Comparison of ENCODE assay signal across 24 cellular contexts in the genomic region with DNA sequence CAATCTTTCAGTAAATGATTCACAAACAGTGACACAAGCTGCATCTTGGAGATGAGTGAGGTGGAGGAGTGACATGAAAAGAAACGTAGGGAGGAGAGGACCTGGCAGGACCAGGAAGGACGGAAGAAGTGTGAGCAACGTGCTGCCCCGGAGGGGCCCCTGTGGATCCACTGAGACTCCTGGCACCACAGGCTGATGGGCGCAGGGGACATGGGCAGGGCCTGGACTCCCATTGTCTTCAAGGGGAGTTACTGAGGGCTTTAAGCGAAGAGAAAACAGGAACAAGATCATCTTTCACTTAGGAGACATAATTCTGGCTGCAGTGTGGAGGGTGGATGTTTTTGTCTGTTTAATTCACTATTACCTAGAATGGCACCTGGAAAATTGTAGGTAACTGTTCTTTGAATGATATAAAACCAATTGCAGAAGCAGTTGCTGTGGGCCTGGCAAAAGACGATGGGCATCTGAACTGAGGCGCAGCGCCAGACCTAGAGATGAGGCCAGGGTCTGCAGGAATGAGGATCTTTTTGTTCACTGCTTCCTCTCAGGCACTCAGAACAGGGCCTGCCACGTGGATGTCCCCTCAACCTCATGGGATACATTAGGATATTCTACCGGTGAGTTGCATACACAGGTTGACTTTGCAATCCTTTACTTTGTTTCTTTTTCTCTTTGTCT.
"Had no signal": no experiment of that assay in that cellular context is flagged by ENCODE, and none has a peak within 500 bp of the region (broad histone marks: within the 10 kb centered on the region; RNA-seq: fewer than 3 reads in every experiment).

No MANE protein-coding gene starts in this region.

- H3K36me3 ChIP-seq: esophagus squamous epithelium, gastrocnemius medialis, heart right ventricle, left lung, lower lobe of right lung had no signal

- DNase-seq: dermis blood vessel endothelial cell; dorsolateral prefrontal cortex; effector CD4-positive, alpha-beta T cell; effector memory CD4-positive, alpha-beta T cell; esophagus squamous epithelium; foreskin fibroblast; foreskin melanocyte; gastrocnemius medialis; glutamatergic neuron; head of caudate nucleus; heart right ventricle; hippocampal formation; left cardiac atrium; left lung; left ventricle myocardium superior; lower lobe of right lung; mesenchymal stem cell; mucosa of descending colon had no signal

- H3K4me3 Mint-ChIP-seq: mesothelial cell of epicardium had no signal

- H3K36me3 Mint-ChIP-seq: mesothelial cell of epicardium had no signal

- H3K27me3 ChIP-seq: gastrocnemius medialis had no signal

- H3K9me3 ChIP-seq: esophagus squamous epithelium, gastrocnemius medialis, heart right ventricle, left lung, lower lobe of right lung, mucosa of descending colon had no signal

- FAIRE-seq: colon, endothelial cell of umbilical vein, islet of Langerhans, keratinocyte had no signal

- H3K4me3 ChIP-seq: coronary artery, dorsolateral prefrontal cortex, esophagus squamous epithelium, gastrocnemius medialis, heart right ventricle, left lung, lower lobe of right lung, mucosa of descending colon had no signal

- H3K27ac ChIP-seq: coronary artery, dorsolateral prefrontal cortex, esophagus squamous epithelium, gastrocnemius medialis, heart right ventricle, left lung, lower lobe of right lung had no signal

- ATAC-seq: gastrocnemius medialis, heart right ventricle, left cardiac atrium, left lung, left ventricle myocardium superior, lower lobe of right lung, mucosa of descending colon had no signal

- H3K4me1 ChIP-seq: esophagus squamous epithelium, gastrocnemius medialis, heart right ventricle, left lung, lower lobe of right lung had no signal

- H3K27ac Mint-ChIP-seq: mesothelial cell of epicardium had no signal
